ENCODE assay signal across 30 cellular contexts in genomic region chr16:79336437-79337229, GRCh38.
DNase-seq lines count a peak whose midpoint lies in the region; ATAC-seq, FAIRE-seq and TF ChIP-seq lines count a peak whose summit lies in the region.
"Had no signal": no experiment of that assay in that cellular context is flagged by ENCODE, and none has a peak within 500 bp of the region (broad histone marks: within the 10 kb centered on the region; RNA-seq: fewer than 3 reads in every experiment).

No MANE protein-coding gene starts in this region.

- no peaks in the 10 kb centered on the region for H3K9me1 ChIP-seq in K562 (ENCODE audit: control insufficient read depth, insufficient read depth, low read length)

- no TSS peak for BruUV-seq in K562 (replicated peaks; lab: Mats Ljungman, UMichigan)

- H3K4me3 Mint-ChIP-seq in neural progenitor cell: no peak overlapping the region
- H3K4me3 Mint-ChIP-seq: B cell; CD8-positive, alpha-beta T cell had no signal

- TF ChIP-seq RAD21 in K562 (CRISPR knock-in tag; conservative IDR thresholded peaks at IDR 0.05 in 1 of 2, IDR thresholded peaks at IDR 0.05 in 1 of 2): no peak

- no peaks in the 10 kb centered on the region for H3K9me3 ChIP-seq in K562 (replicated peaks; ENCODE audit: control insufficient read depth, insufficient read depth, low read depth, low read length)
- H3K9me3 ChIP-seq in subcutaneous abdominal adipose tissue (ENCODE audit: control insufficient read depth in 5 of 5, low read length in 5 of 5): peaks cover 0 to 7% (median 0%) of the 10 kb centered on the region in 5 donors
- H3K9me3 ChIP-seq in Peyer's patch: no peaks in the 10 kb centered on the region
- peaks cover 5% of the 10 kb centered on the region for H3K9me3 ChIP-seq in left ventricle myocardium inferior (replicated peaks)
- H3K9me3 ChIP-seq in neural progenitor cell (ENCODE audit: low read depth): no peaks in the 10 kb centered on the region
- H3K9me3 ChIP-seq: A549, Caco-2 had no signal

- H3K36me3 ChIP-seq in K562 (ENCODE audit: control insufficient read depth, insufficient read depth, low read length): no peaks in the 10 kb centered on the region
- no peaks in the 10 kb centered on the region for H3K36me3 ChIP-seq in subcutaneous abdominal adipose tissue (ENCODE audit: control insufficient read depth in 5 of 5, insufficient read depth in 5 of 5, low read length in 5 of 5)
- no peaks in the 10 kb centered on the region for H3K36me3 ChIP-seq in Peyer's patch
- H3K36me3 ChIP-seq in left ventricle myocardium inferior: no peaks in the 10 kb centered on the region
- no peaks in the 10 kb centered on the region for H3K36me3 ChIP-seq in neural progenitor cell

- H3K4me1 ChIP-seq in K562 (replicated peaks in 1 of 2; ENCODE audit: control insufficient read depth in 2 of 2, insufficient read depth in 2 of 2, low read length in 2 of 2): no peaks in the 10 kb centered on the region
- peaks cover 0 to 11% (median 4%) of the 10 kb centered on the region in 5 donors for H3K4me1 ChIP-seq in subcutaneous abdominal adipose tissue (ENCODE audit: control insufficient read depth in 5 of 5, insufficient read depth in 5 of 5, low read length in 5 of 5)
- no peaks in the 10 kb centered on the region for H3K4me1 ChIP-seq in Peyer's patch
- H3K4me1 ChIP-seq in left ventricle myocardium inferior: no peaks in the 10 kb centered on the region
- H3K4me1 ChIP-seq in neural progenitor cell: no peaks in the 10 kb centered on the region
- H3K4me1 ChIP-seq: A549, Caco-2 had no signal

- DNase-seq in HEK293T (ENCODE audit: extremely low spot score) (no peak), K562 (ENCODE audit: extremely low read depth in 1 of 4, low spot score in 3 of 4) (no peak), left lobe of liver (ENCODE audit: low spot score) (no peak), Peyer's patch (no peak), left ventricle myocardium inferior (no peak), neural progenitor cell (ENCODE audit: low spot score) (no peak)
- DNase-seq: Caco-2; CD8-positive, alpha-beta T cell; DMS79; EL; GDM1; GOT3; HCEC 1CT; Kasumi-1; NCI-H1092; NCI-H1417 treated with DMSO at 0.1 percent for 48 hours; NCI-H1694 treated with DMSO at 0.1 percent for 48 hours; NCI-H2081; NCI-H2227 treated with DMSO at 0.1 percent for 48 hours; NCI-H510A; NCI-H69; OCI-M1; SIG-M5 had no signal

- H3K27me3 ChIP-seq in K562 (ENCODE audit: control insufficient read depth in 2 of 2, insufficient read depth in 2 of 2, low read length in 2 of 2) (peaks cover 19 to 30% of the 10 kb centered on the region in 2 experiments), subcutaneous abdominal adipose tissue (ENCODE audit: control insufficient read depth in 5 of 5, insufficient read depth in 4 of 5, low read length in 5 of 5) (no peaks in the 10 kb centered on the region), Peyer's patch (no peaks in the 10 kb centered on the region), left ventricle myocardium inferior (ENCODE audit: low read depth) (peaks cover 10% of the 10 kb centered on the region), neural progenitor cell (no peaks in the 10 kb centered on the region)

- H3K27ac ChIP-seq in K562 (ENCODE audit: extremely low read depth, low read depth, low read length): no peak overlapping the region
- H3K27ac ChIP-seq in subcutaneous abdominal adipose tissue (ENCODE audit: low read depth, low read length): peak overlapping the region; percentile 28
- H3K27ac ChIP-seq in Peyer's patch: no peak overlapping the region
- H3K27ac ChIP-seq in left ventricle myocardium inferior (replicated peaks): no peak overlapping the region
- no peak overlapping the region for H3K27ac ChIP-seq in neural progenitor cell
- H3K27ac ChIP-seq: A549, C4-2B, SK-N-MC had no signal

- H2AFZ ChIP-seq in K562 (ENCODE audit: low read depth, low read length) (no peak overlapping the region), neural progenitor cell (replicated peaks) (no peak overlapping the region)

- H3K36me3 Mint-ChIP-seq in neural progenitor cell: peaks cover 2% of the 10 kb centered on the region
- H3K36me3 Mint-ChIP-seq: CD8-positive, alpha-beta T cell had no signal

- CTCF ChIA-PET in HEK293T (lab: Yijun Ruan, JAX) (interaction anchor here (0.9 kb wide), 1 partner anchor 7 kb away, joined by 3 read pairs; no protein-coding TSS in a partner anchor), K562 (lab: Yijun Ruan, JAX; ENCODE audit: low intra/inter-chr PET ratio) (no interaction called here)

- H3K4me3 ChIP-seq in K562 (no peak overlapping the region), subcutaneous abdominal adipose tissue (ENCODE audit: low read depth in 1 of 5, low read length in 5 of 5) (no peak overlapping the region), Peyer's patch (no peak overlapping the region), left ventricle myocardium inferior (no peak overlapping the region), neural progenitor cell (no peak overlapping the region)
- H3K4me3 ChIP-seq: A549, GM12878, SK-N-MC had no signal

- ATAC-seq in K562: no peak
- peak; percentile 60 for ATAC-seq in left lobe of liver
- ATAC-seq: A549; CD8-positive, alpha-beta T cell; GM12878 had no signal

- H3K27ac Mint-ChIP-seq in neural progenitor cell: no peak overlapping the region
- H3K27ac Mint-ChIP-seq: B cell; CD8-positive, alpha-beta T cell had no signal

- WGBS in K562 (ENCODE audit: insufficient coverage, low coverage, missing lambda C conversion rate): 0% methylated on average over 6 of the region's 6 CpGs

- peaks cover 12% of the 10 kb centered on the region for H3K27me3 Mint-ChIP-seq in neural progenitor cell (ENCODE audit: insufficient read depth, low read depth)

- no peak for TF ChIP-seq CTCF in K562 (IDR thresholded peaks at IDR 0.05 in 2 of 3, conservative IDR thresholded peaks at IDR 0.05 in 1 of 3; ENCODE audit: insufficient read depth in 2 of 3, low read depth in 1 of 3, low read length in 3 of 3)
- no peak for TF ChIP-seq CTCF in Peyer's patch (IDR thresholded peaks at IDR 0.05)
- no peak for TF ChIP-seq CTCF in left ventricle myocardium inferior (IDR thresholded peaks at IDR 0.05; ENCODE audit: borderline replicate concordance)
- TF ChIP-seq CTCF in neural progenitor cell (IDR thresholded peaks at IDR 0.05): no peak

- no peak overlapping the region for H3K9ac ChIP-seq in K562 (ENCODE audit: insufficient read depth in 1 of 2, low read depth in 2 of 2, low read length in 2 of 2)
- no peak overlapping the region for H3K9ac ChIP-seq in subcutaneous abdominal adipose tissue (ENCODE audit: low read length in 5 of 5)
- no peak overlapping the region for H3K9ac ChIP-seq in neural progenitor cell

- H3K9me3 Mint-ChIP-seq in neural progenitor cell: peaks cover 6% of the 10 kb centered on the region
- H3K9me3 Mint-ChIP-seq: CD8-positive, alpha-beta T cell had no signal

- TF ChIP-seq POLR2A in K562 (conservative IDR thresholded peaks at IDR 0.05) (no peak), Peyer's patch (IDR thresholded peaks at IDR 0.05) (no peak)

- no peak for TF ChIP-seq EP300 in K562 (IDR thresholded peaks at IDR 0.05; ENCODE audit: low read length)

- no peak for FAIRE-seq in K562 (lab: Jason Lieb, UNC)
- FAIRE-seq: A549, GM12878, RCC 7860 had no signal

- H3F3A ChIP-seq in neural progenitor cell (ENCODE audit: low read depth): no peaks in the 10 kb centered on the region

- no peaks in the 10 kb centered on the region for H3K79me2 ChIP-seq in K562 (ENCODE audit: control insufficient read depth, insufficient read depth, low read length)
- H3K79me2 ChIP-seq in neural progenitor cell (ENCODE audit: low read depth): no peaks in the 10 kb centered on the region

- H4K20me1 ChIP-seq in K562 (replicated peaks; ENCODE audit: control insufficient read depth, insufficient read depth, low read length) (no peaks in the 10 kb centered on the region; the same call in 1 of the 2 replicates), neural progenitor cell (ENCODE audit: low read depth) (no peaks in the 10 kb centered on the region)

- H3K4me2 ChIP-seq in K562 (ENCODE audit: insufficient read depth, low read length): no peak overlapping the region
- no peak overlapping the region for H3K4me2 ChIP-seq in neural progenitor cell
- H3K4me2 ChIP-seq: A549 had no signal

- intact Hi-C loops in K562 (cut with micrococcal nuclease): no loop called here
- intact Hi-C loops in left ventricle myocardium inferior (cut with micrococcal nuclease): no loop called here

- in situ Hi-C loops in K562 (cut with MboI): no loop called here

- peaks cover 4% of the 10 kb centered on the region for H3K4me1 Mint-ChIP-seq in neural progenitor cell
- H3K4me1 Mint-ChIP-seq: B cell had no signal

- POLR2A ChIA-PET in HEK293T (lab: Yijun Ruan, JAX): no interaction called here
- POLR2A ChIA-PET in K562 (lab: Yijun Ruan, JAX): no interaction called here

TF ChIP-seq in HEK293T, 16 proteins besides CTCF, POLR2A, EP300 and RAD21:
- TF ChIP-seq L3MBTL2 (conservative IDR thresholded peaks at IDR 0.05): no peak
- TF ChIP-seq LEF1 (IDR thresholded peaks at IDR 0.05; ENCODE audit: borderline replicate concordance): no peak
- TF ChIP-seq SP1 (IDR thresholded peaks at IDR 0.05): no peak
- TF ChIP-seq BHLHE40 (IDR thresholded peaks at IDR 0.05; ENCODE audit: borderline replicate concordance): no peak
- no peak for TF ChIP-seq ZNF384 (IDR thresholded peaks at IDR 0.05)
- TF ChIP-seq PKNOX1 (IDR thresholded peaks at IDR 0.05): peak; percentile 76

TF ChIP-seq in K562, 482 proteins besides CTCF, POLR2A, EP300 and RAD21:
- no peak for TF ChIP-seq LARP7 (IDR thresholded peaks at IDR 0.05)
- no peak for TF ChIP-seq KLF1 (tag; IDR thresholded peaks at IDR 0.05)
- TF ChIP-seq CEBPB (tag; IDR thresholded peaks at IDR 0.05): 0 out of 2 replicates have a peak, but pooled peaks have one; percentile 24
- no peak for TF ChIP-seq ZNF507 (tag; conservative IDR thresholded peaks at IDR 0.05)
